ENCODE assay signal across 8 cellular contexts in genomic region chrX:16786139-16786790, GRCh38. TPM values are rescaled to one million over a fixed set of nuclear protein-coding genes. Genes with fewer than 3 reads are reported as not detected.
DNase-seq lines count a peak whose midpoint lies in the region; ATAC-seq and TF ChIP-seq lines count a peak whose summit lies in the region.

TSS of gene TXLNG (plus strand) at chrX:16786466. CDS start at chrX:16786488, 22 bp downstream.

- ATAC-seq in HG02623 (IDR thresholded peaks at IDR 0.05; ENCODE audit: unreplicated experiment), result peak; percentile 98

- H3K27ac ChIP-seq in testis, result peak within 1 kb of the TSS; percentile 80 to 84

- peak within 1 kb of the TSS; percentile 63 to 73 for H3K4me3 ChIP-seq in testis

- no peak for TF ChIP-seq POLR2A in testis (IDR thresholded peaks at IDR 0.05)

- DNase-seq in GM10248 (ENCODE audit: extremely low spot score), result peak; percentile 95
- DNase-seq in NCI-H1105 (lab: John Stamatoyannopoulos, UW), result peak; percentile 96
- DNase-seq in SKM-1 treated with dmso at 0.1 percent for 144 hours (lab: John Stamatoyannopoulos, UW; ENCODE audit: unreplicated experiment), result peak; percentile 91
- peak; percentile 96 for DNase-seq in glomerular endothelial cell (ENCODE audit: extremely low read depth, low read depth, low spot score)
- peak; percentile 97 for DNase-seq in occipital lobe (lab: John Stamatoyannopoulos, UW)
- DNase-seq in testis, result peak; percentile 97

- no peak for TF ChIP-seq CTCF in GM10248 (IDR thresholded peaks at IDR 0.05; ENCODE audit: control extremely low read depth, extremely low read depth, low read depth, missing control alignments)
- TF ChIP-seq CTCF in testis (IDR thresholded peaks at IDR 0.05), result no peak

- no peaks in the 10 kb centered on the region for H3K36me3 ChIP-seq in testis (ENCODE audit: low read depth, missing control alignments)

- CTCF ChIA-PET in GM10248 (lab: Yijun Ruan, JAX), result no interaction called here

- peak within 1 kb of the TSS; percentile 96 for H3K4me3 Mint-ChIP-seq in activated naive CD8-positive, alpha-beta T cell

- peak within 1 kb of the TSS; percentile 93 for H3K27ac Mint-ChIP-seq in activated naive CD8-positive, alpha-beta T cell

- H3K4me1 ChIP-seq in testis, result no peaks in the 10 kb centered on the region

- H3K9me3 ChIP-seq in testis, result no peaks in the 10 kb centered on the region

- H3K4me1 Mint-ChIP-seq in activated naive CD8-positive, alpha-beta T cell (ENCODE audit: low read depth), result peaks cover 20% of the 10 kb centered on the region

- H3K27me3 Mint-ChIP-seq in activated naive CD8-positive, alpha-beta T cell, result no peaks in the 10 kb centered on the region

- POLR2A ChIA-PET in GM10248 (lab: Yijun Ruan, JAX), result no interaction called here

- H3K36me3 Mint-ChIP-seq in activated naive CD8-positive, alpha-beta T cell, result no peaks in the 10 kb centered on the region

- 0% methylated on average over 8 of the region's 59 CpGs; no CpG with 5 or more reads in 1 of the 2 donors for WGBS in testis, 2 donors

- no peaks in the 10 kb centered on the region for H3K9me3 Mint-ChIP-seq in activated naive CD8-positive, alpha-beta T cell (ENCODE audit: low read depth)

- no peaks in the 10 kb centered on the region for H3K27me3 ChIP-seq in testis

- intact Hi-C loops in testis (cut with DNase I; ENCODE audit: low total_unique reads), result no loop called here

RNA-seq across cellular contexts. Expression of gene TXLNG, which starts in this region (rescaled TPM):
- 6.8 and 8.3 TPM in 2 replicates for total RNA-seq in glomerular endothelial cell
- total RNA-seq in occipital lobe, result 13.1 TPM
- total RNA-seq in testis, result 10 to 100 TPM; 13.7 to 14.0 TPM
- 9.2 TPM for polyA plus RNA-seq in testis (ENCODE audit: insufficient read depth, low read depth, low replicate concordance)

Comparison
In these comparisons a context has a peak if more than half of its experiments do, and no peak if none do; other contexts are left out.
1. Peak in every context shown above with its lines: DNase-seq, ATAC-seq, H3K4me3 ChIP-seq and H3K27ac ChIP-seq.